ENCODE assay signal across 19 cellular contexts in genomic region chr15:29433050-29433318, GRCh38.
A peak's percentile ranks its signal among the peaks of the same experiment; 100 is the strongest.
DNase-seq lines count a peak whose midpoint lies in the region; ATAC-seq, FAIRE-seq and TF ChIP-seq lines count a peak whose summit lies in the region.
"Had no signal": no experiment of that assay in that cellular context is flagged by ENCODE, and none has a peak within 500 bp of the region (broad histone marks: within the 10 kb centered on the region; RNA-seq: fewer than 3 reads in every experiment).

No MANE protein-coding gene starts in this region.

- no peak overlapping the region for H2AK5ac ChIP-seq in H1 (ENCODE audit: low read depth, low read length)

- intact Hi-C loops in CD4-positive, alpha-beta memory T cell (cut with micrococcal nuclease), result no loop called here

- no peak for DNase-seq in WTC11 (ENCODE audit: low spot score)
- no peak for DNase-seq in H1 (ENCODE audit: low read depth in 1 of 2, low spot score in 2 of 2)
- DNase-seq in lung (ENCODE audit: low spot score), result peak; percentile 7
- no peak for DNase-seq in CD4-positive, alpha-beta memory T cell
- no peak for DNase-seq in NK-92 treated with Interleukin-12 subunit alpha and Interleukin-12 subunit beta, amount 100 ng/mL, for 24 hours (lab: John Stamatoyannopoulos, UW)
- no peak for DNase-seq in smooth muscle cell (lab: John Stamatoyannopoulos, UW; ENCODE audit: unreplicated experiment)
- DNase-seq: C1 segment of cervical spinal cord; CD8-positive, alpha-beta T cell; DMS 273 treated with DMSO at 0.1 percent for 48 hours; DMS79; EL; GDM1; GM23248; H9 had no signal

- 0 out of 2 replicates have a peak overlapping the region, but pooled peaks have one; percentile 7 for H3K27ac Mint-ChIP-seq in WTC11
- H3K27ac Mint-ChIP-seq in stimulated activated memory B cell treated with anti-CD40 and anti-IgM and Interleukin-4, amounts not matched to agents 10 μg/mL and 1 μg/mL and 100 μg/mL, for 72 hours, result no peak overlapping the region
- H3K27ac Mint-ChIP-seq in CD4-positive, alpha-beta memory T cell, result no peak overlapping the region
- H3K27ac Mint-ChIP-seq: CD8-positive, alpha-beta T cell had no signal

- no peak overlapping the region for H4K5ac ChIP-seq in H1 (ENCODE audit: insufficient read length, low read depth, low read length)

- H3K14ac ChIP-seq in H1 (ENCODE audit: insufficient read length), result no peak overlapping the region

- no peak overlapping the region for H2BK120ac ChIP-seq in H1 (replicated peaks; ENCODE audit: low read depth, low read length)

- H4K91ac ChIP-seq in H1 (replicated peaks; ENCODE audit: insufficient read length, low read length), result no peak overlapping the region

- H3K9me3 ChIP-seq in H1 (ENCODE audit: insufficient read depth in 2 of 2, low read depth in 1 of 2, low read length in 1 of 2) (no peaks in the 10 kb centered on the region), lung (ENCODE audit: control insufficient read depth in 2 of 2, insufficient read depth in 1 of 2, low read length in 1 of 2) (peaks cover 0 to 2% of the 10 kb centered on the region in 2 donors), smooth muscle cell (replicated peaks; ENCODE audit: low read depth) (no peaks in the 10 kb centered on the region)
- H3K9me3 ChIP-seq in CD4-positive, alpha-beta memory T cell (ENCODE audit: control insufficient read depth in 1 of 2, low read length in 2 of 2), result no peaks in the 10 kb centered on the region

- H3K4me1 Mint-ChIP-seq in WTC11, result peaks cover 24% of the 10 kb centered on the region
- H3K4me1 Mint-ChIP-seq in stimulated activated memory B cell treated with anti-CD40 and anti-IgM and Interleukin-4, amounts not matched to agents 10 μg/mL and 1 μg/mL and 100 μg/mL, for 72 hours, result no peaks in the 10 kb centered on the region
- no peaks in the 10 kb centered on the region for H3K4me1 Mint-ChIP-seq in CD4-positive, alpha-beta memory T cell

- H2BK20ac ChIP-seq in H1 (ENCODE audit: low read length), result no peak overlapping the region

- H3K27ac ChIP-seq in H1 (ENCODE audit: low read depth, low read length), result no peak overlapping the region
- no peak overlapping the region for H3K27ac ChIP-seq in lung (ENCODE audit: low read depth in 1 of 2, low read length in 1 of 2)
- no peak overlapping the region for H3K27ac ChIP-seq in CD4-positive, alpha-beta memory T cell (ENCODE audit: low read depth, low read length)
- no peak overlapping the region for H3K27ac ChIP-seq in smooth muscle cell (ENCODE audit: low read depth)
- H3K27ac ChIP-seq: GM23248 had no signal

- H3K79me2 ChIP-seq in H1 (ENCODE audit: control insufficient read depth in 1 of 2, insufficient read depth in 2 of 2, low read length in 2 of 2) (no peaks in the 10 kb centered on the region), smooth muscle cell (ENCODE audit: low read depth) (no peaks in the 10 kb centered on the region)

- ATAC-seq in WTC11 (no peak), lung (ENCODE audit: insufficient read depth, low FRiP score) (no peak)
- ATAC-seq in stimulated activated memory B cell treated with anti-CD40 and anti-IgM and Interleukin-4, amounts not matched to agents 10 μg/mL and 1 μg/mL and 100 μg/mL, for 72 hours, result peak; percentile 6
- ATAC-seq: CD8-positive, alpha-beta T cell; GM12878; HCT116 had no signal

- no peaks in the 10 kb centered on the region for H3K23me2 ChIP-seq in H1 (ENCODE audit: low read depth, low read length)

- no peak overlapping the region for H2BK15ac ChIP-seq in H1 (ENCODE audit: low read length)

- no peak for TF ChIP-seq POLR2A in H1 (IDR thresholded peaks at IDR 0.05; ENCODE audit: control extremely low read depth in 1 of 2, low read depth in 2 of 2, low read length in 2 of 2)

- CTCF ChIA-PET in WTC11 (lab: Charles Lee) (interaction anchor here (1.4 to 1.7 kb wide), 2 partner anchors 18 to 293 kb away, joined by 3 to 4 read pairs; no protein-coding TSS in a partner anchor), H1 (lab: Charles Lee; ENCODE audit: partially characterized antibody) (interaction anchor here (1.4 to 3.0 kb wide), 3 partner anchors 13 to 18 kb away, joined by 4 to 11 read pairs (median 4); no protein-coding TSS in a partner anchor)
- CTCF ChIA-PET in CD4-positive, alpha-beta memory T cell (lab: Charles Lee; ENCODE audit: partially characterized antibody), result no interaction called here

- peak overlapping the region; percentile 49; the same call in 1 of the 2 replicates for H2BK5ac ChIP-seq in H1 (ENCODE audit: low read depth, low read length)

- H3K4me3 ChIP-seq in H1 (ENCODE audit: extremely low read depth in 1 of 4, insufficient read depth in 2 of 4, low read depth in 3 of 4, low read length in 4 of 4) (no peak overlapping the region), lung (no peak overlapping the region), smooth muscle cell (no peak overlapping the region)
- no peak overlapping the region for H3K4me3 ChIP-seq in CD4-positive, alpha-beta memory T cell (ENCODE audit: low read length in 2 of 2)
- H3K4me3 ChIP-seq: GM12878, GM23248 had no signal

- 77% methylated on average over 2 of the region's 2 CpGs; no CpG with 5 or more reads in 1 of the 2 experiments for WGBS in H1 (ENCODE audit: extremely low coverage in 1 of 2, insufficient coverage in 1 of 2, insufficient read length in 1 of 2, insufficient replicate concordance in 2 of 2, low coverage in 1 of 2, low lambda C conversion rate in 2 of 2, missing lambda C conversion rate in 1 of 2), 2 experiments
- WGBS in lung, 2 donors, result 93 to 97% methylated on average over 2 of the region's 2 CpGs
- WGBS in smooth muscle cell (ENCODE audit: low lambda C conversion rate), result 90% methylated on average over 2 of the region's 2 CpGs

- POLR2A ChIA-PET in WTC11 (lab: Charles Lee) (no interaction called here), H1 (lab: Charles Lee; ENCODE audit: partially characterized antibody) (interaction anchor here (0.9 kb wide), 1 partner anchor 19 kb away, joined by 3 read pairs; no protein-coding TSS in a partner anchor)
- POLR2A ChIA-PET in CD4-positive, alpha-beta memory T cell (lab: Charles Lee; ENCODE audit: partially characterized antibody), result no interaction called here

- H4K8ac ChIP-seq in H1 (ENCODE audit: extremely low read depth, insufficient read depth, low read length), result no peak overlapping the region

- no peak overlapping the region for H3K4ac ChIP-seq in H1 (replicated peaks; ENCODE audit: insufficient read length, low read depth, low read length)

- H2AFZ ChIP-seq in H1 (ENCODE audit: low read length), result no peak overlapping the region
- no peak overlapping the region for H2AFZ ChIP-seq in smooth muscle cell (ENCODE audit: low read depth)
- H2AFZ ChIP-seq: GM23248 had no signal

- H2BK12ac ChIP-seq in H1 (ENCODE audit: low read depth, low read length), result no peak overlapping the region

- no peaks in the 10 kb centered on the region for H3K36me3 ChIP-seq in H1 (ENCODE audit: control insufficient read depth in 2 of 4, insufficient read depth in 4 of 4, low read length in 3 of 4)
- no peaks in the 10 kb centered on the region for H3K36me3 ChIP-seq in lung (ENCODE audit: control insufficient read depth in 2 of 2, insufficient read depth in 2 of 2, low read length in 2 of 2)
- no peaks in the 10 kb centered on the region for H3K36me3 ChIP-seq in CD4-positive, alpha-beta memory T cell (ENCODE audit: insufficient read depth, low read length)
- H3K36me3 ChIP-seq in smooth muscle cell (ENCODE audit: low read depth), result no peaks in the 10 kb centered on the region

- no peak overlapping the region for H3K18ac ChIP-seq in H1 (ENCODE audit: extremely low read depth, low read length)

- no peaks in the 10 kb centered on the region for H3K36me3 Mint-ChIP-seq in WTC11
- no peaks in the 10 kb centered on the region for H3K36me3 Mint-ChIP-seq in stimulated activated memory B cell treated with anti-CD40 and anti-IgM and Interleukin-4, amounts not matched to agents 10 μg/mL and 1 μg/mL and 100 μg/mL, for 72 hours
- H3K36me3 Mint-ChIP-seq in CD4-positive, alpha-beta memory T cell, result no peaks in the 10 kb centered on the region
- H3K36me3 Mint-ChIP-seq: CD8-positive, alpha-beta T cell had no signal

- TF ChIP-seq CTCF in WTC11 (IDR thresholded peaks at IDR 0.05) (no peak), H1 (IDR thresholded peaks at IDR 0.05; ENCODE audit: control extremely low read depth in 1 of 3, insufficient read depth in 1 of 3, low read depth in 1 of 3, low read length in 3 of 3) (no peak), lung (IDR thresholded peaks at IDR 0.05; ENCODE audit: control extremely low read depth, extremely low read depth) (no peak), smooth muscle cell (IDR thresholded peaks at IDR 0.05; ENCODE audit: borderline replicate concordance, insufficient read depth, poor library complexity, severe bottlenecking) (no peak)

- H3K9me3 Mint-ChIP-seq in WTC11, result peaks cover 1% of the 10 kb centered on the region
- no peaks in the 10 kb centered on the region for H3K9me3 Mint-ChIP-seq in stimulated activated memory B cell treated with anti-CD40 and anti-IgM and Interleukin-4, amounts not matched to agents 10 μg/mL and 1 μg/mL and 100 μg/mL, for 72 hours
- H3K9me3 Mint-ChIP-seq in CD4-positive, alpha-beta memory T cell, result peaks cover 0 to 5% (median 0%) of the 10 kb centered on the region in 8 donors
- H3K9me3 Mint-ChIP-seq: CD8-positive, alpha-beta T cell; H9 had no signal

- H3K4me3 Mint-ChIP-seq in WTC11, result no peak overlapping the region
- no peak overlapping the region for H3K4me3 Mint-ChIP-seq in stimulated activated memory B cell treated with anti-CD40 and anti-IgM and Interleukin-4, amounts not matched to agents 10 μg/mL and 1 μg/mL and 100 μg/mL, for 72 hours
- no peak overlapping the region for H3K4me3 Mint-ChIP-seq in CD4-positive, alpha-beta memory T cell
- H3K4me3 Mint-ChIP-seq: CD8-positive, alpha-beta T cell; H9 had no signal

- H4K20me1 ChIP-seq in H1 (replicated peaks in 1 of 2; ENCODE audit: control insufficient read depth in 1 of 2, insufficient read depth in 2 of 2, low read length in 2 of 2) (no peaks in the 10 kb centered on the region), smooth muscle cell (ENCODE audit: low read depth) (no peaks in the 10 kb centered on the region)

- TF ChIP-seq EP300 in H1 (IDR thresholded peaks at IDR 0.05; ENCODE audit: borderline replicate concordance in 1 of 2, low read depth in 2 of 2, low read length in 2 of 2), result no peak

- H3K27me3 Mint-ChIP-seq in WTC11 (ENCODE audit: low read depth), result no peaks in the 10 kb centered on the region
- peaks cover 34% of the 10 kb centered on the region for H3K27me3 Mint-ChIP-seq in stimulated activated memory B cell treated with anti-CD40 and anti-IgM and Interleukin-4, amounts not matched to agents 10 μg/mL and 1 μg/mL and 100 μg/mL, for 72 hours
- H3K27me3 Mint-ChIP-seq in CD4-positive, alpha-beta memory T cell, result peaks cover 4 to 22% of the 10 kb centered on the region in 2 donors

- no peak overlapping the region for H3K56ac ChIP-seq in H1 (replicated peaks; ENCODE audit: insufficient read length, low read depth, low read length)

- H3K27me3 ChIP-seq in H1 (replicated peaks in 1 of 4; ENCODE audit: control insufficient read depth in 3 of 4, extremely low read depth in 1 of 4, insufficient read depth in 3 of 4, low read length in 3 of 4) (no peaks in the 10 kb centered on the region), lung (ENCODE audit: control insufficient read depth, insufficient read depth) (no peaks in the 10 kb centered on the region), smooth muscle cell (ENCODE audit: low read depth) (no peaks in the 10 kb centered on the region)
- no peaks in the 10 kb centered on the region for H3K27me3 ChIP-seq in CD4-positive, alpha-beta memory T cell (ENCODE audit: insufficient read depth, low read length)

- TF ChIP-seq RAD21 in H1 (IDR thresholded peaks at IDR 0.05 in 1 of 2, conservative IDR thresholded peaks at IDR 0.05 in 1 of 2; ENCODE audit: low read depth in 2 of 2, low read length in 2 of 2), result no peak

- H3K23ac ChIP-seq in H1 (ENCODE audit: insufficient read length), result no peak overlapping the region

- H3K9ac ChIP-seq in H1 (replicated peaks in 1 of 4; ENCODE audit: extremely low read depth in 1 of 4, low read depth in 3 of 4, low read length in 3 of 4) (no peak overlapping the region), smooth muscle cell (ENCODE audit: low read depth) (no peak overlapping the region)
- H3K9ac ChIP-seq: GM23248 had no signal

- H3K4me2 ChIP-seq in H1 (ENCODE audit: insufficient read depth in 1 of 2, low read depth in 2 of 2, low read length in 2 of 2) (no peak overlapping the region), smooth muscle cell (no peak overlapping the region)

- H3F3A ChIP-seq in smooth muscle cell (ENCODE audit: low read depth), result no peaks in the 10 kb centered on the region

- peaks cover 4% of the 10 kb centered on the region for H3K79me1 ChIP-seq in H1 (ENCODE audit: low read depth, low read length)

- H3K4me1 ChIP-seq in H1 (replicated peaks in 1 of 4; ENCODE audit: control insufficient read depth in 3 of 4, insufficient read depth in 4 of 4, low read length in 3 of 4) (peaks cover 0 to 5% (median 3%) of the 10 kb centered on the region in 4 experiments; a peak in 3 of 7 replicates), lung (ENCODE audit: control insufficient read depth in 2 of 2, insufficient read depth in 2 of 2, low read length in 2 of 2) (no peaks in the 10 kb centered on the region), smooth muscle cell (ENCODE audit: low read depth) (no peaks in the 10 kb centered on the region)
- H3K4me1 ChIP-seq in CD4-positive, alpha-beta memory T cell (ENCODE audit: insufficient read depth, low read length), result no peaks in the 10 kb centered on the region

- FAIRE-seq in H1 (lab: Jason Lieb, UNC), result no peak
- FAIRE-seq: D721Med, GM12878, GM19239 had no signal
